In genomic region chr20:5535211-5535756, GRCh38 we compare ENCODE assay signal across 8 cellular contexts.
DNase-seq lines count a peak whose midpoint lies in the region; TF ChIP-seq lines count a peak whose summit lies in the region.

No MANE protein-coding gene starts in this region.

- peaks cover 0 to 7% (median 0%) of the 10 kb centered on the region in 4 donors for H3K4me1 ChIP-seq in sigmoid colon

- no peaks in the 10 kb centered on the region for H3K27me3 ChIP-seq in sigmoid colon

- no peak for TF ChIP-seq POLR2A in sigmoid colon (IDR thresholded peaks at IDR 0.05)

- no peak overlapping the region for H3K4me3 ChIP-seq in sigmoid colon

- no peak for TF ChIP-seq CTCF in sigmoid colon (IDR thresholded peaks at IDR 0.05)

- DNase-seq in EH (ENCODE audit: low read depth) (peak; percentile 77), NOMO-1 treated with DMSO at 0.1 percent for 48 hours (lab: John Stamatoyannopoulos, UW; ENCODE audit: unreplicated experiment) (peak; percentile 79), epithelial cell of prostate (ENCODE audit: low read depth, low spot score) (peak; percentile 46), non-pigmented ciliary epithelial cell (ENCODE audit: low read depth) (peak; percentile 90), sigmoid colon (no peak), midbrain (lab: John Stamatoyannopoulos, UW) (no peak), A172 (ENCODE audit: low spot score) (no peak), LoVo (ENCODE audit: low spot score) (no peak)

- intact Hi-C loops in sigmoid colon (cut with DNase I) = no loop called here

- WGBS in sigmoid colon, 2 donors = 55 to 73% methylated on average over 7 of the region's 7 CpGs

- H3K27ac ChIP-seq in epithelial cell of prostate (peak overlapping the region; percentile 14), sigmoid colon (peak overlapping the region in 1 of 4 donors; percentile 39)

- no peaks in the 10 kb centered on the region for H3K36me3 ChIP-seq in sigmoid colon

- TF ChIP-seq EP300 in sigmoid colon (IDR thresholded peaks at IDR 0.05) = no peak

- no peaks in the 10 kb centered on the region for H3K9me3 ChIP-seq in sigmoid colon

Comparison
In these comparisons a context has a peak if more than half of its experiments do, and no peak if none do; other contexts are left out.
1. DNase-seq: peak in EH (single experiment), NOMO-1 treated with DMSO at 0.1 percent for 48 hours (single experiment), epithelial cell of prostate (single experiment) and non-pigmented ciliary epithelial cell (single experiment); none in sigmoid colon (single experiment), midbrain (single experiment), A172 (single experiment) and LoVo (single experiment).